Comparison of ENCODE assay signal across 1 cellular context in genomic region chr22:29700949-29701927, GRCh38.
TF ChIP-seq lines count a peak whose summit lies in the region.

No MANE protein-coding gene starts in this region.

TF ChIP-seq in neural cell, 6 proteins besides CTCF, POLR2A, EP300 and RAD21 (continued from another document):
- TF ChIP-seq REST (IDR thresholded peaks at IDR 0.05; ENCODE audit: borderline replicate concordance) (no peak), TAF1 (IDR thresholded peaks at IDR 0.05; ENCODE audit: low read depth) (no peak)
